Comparison of ENCODE assay signal across 19 cellular contexts in the genomic region with DNA sequence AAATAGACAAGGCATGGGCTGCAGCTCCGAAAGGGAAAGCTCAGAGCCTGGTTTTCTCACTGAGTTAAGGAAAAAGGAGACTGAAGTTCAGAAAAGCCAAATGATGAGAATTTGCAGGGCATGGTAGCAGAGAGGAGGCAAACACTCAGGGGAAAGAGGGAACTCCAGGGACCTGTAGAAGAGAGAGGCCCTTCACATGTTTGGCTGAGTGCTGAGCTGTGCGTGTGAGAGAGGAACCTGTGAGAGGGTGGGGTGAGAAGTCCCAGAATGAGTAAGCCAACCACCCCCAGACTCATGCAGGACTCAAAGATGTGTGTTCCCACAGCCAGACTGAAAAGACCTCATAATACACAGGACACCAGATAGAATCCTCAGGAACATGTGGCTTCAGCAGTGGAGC. TPM values are rescaled to one million over a fixed set of nuclear protein-coding genes. Genes with fewer than 3 reads are reported as not detected.
A peak's percentile ranks its signal among the peaks of the same experiment; 100 is the strongest.
DNase-seq lines count a peak whose midpoint lies in the region; ATAC-seq and TF ChIP-seq lines count a peak whose summit lies in the region.
"Had no signal": no experiment of that assay in that cellular context is flagged by ENCODE, and none has a peak within 500 bp of the region (broad histone marks: within the 10 kb centered on the region; RNA-seq: fewer than 3 reads in every experiment).

No MANE protein-coding gene starts in this region.

- intact Hi-C loops in activated T-helper 1 cell treated with anti-CD3 and anti-CD28 coated beads, Interleukin-12 subunit alpha, Interleukin-12 subunit beta, Interleukin-2, Interleukin-4 antibody, amounts not matched to agents 30 ng/mL and 10 ng/mL and 1 ng/mL, durations not matched to agents 14 hours and 24 hours and 36 hours (cut with micrococcal nuclease) = loop anchor here (1.0 to 5.0 kb wide), 3 partner anchors 51 to 571 kb away; partner anchors contain the start of gene ZMYM2

- H3K4me3 Mint-ChIP-seq in activated T-helper 1 cell treated with anti-CD3 and anti-CD28 coated beads, Interleukin-12 subunit alpha, Interleukin-12 subunit beta, Interleukin-2, Interleukin-4 antibody, amounts not matched to agents 30 ng/mL and 10 ng/mL and 1 ng/mL, durations not matched to agents 14 hours and 24 hours and 36 hours = peak overlapping the region; percentile 8
- H3K4me3 Mint-ChIP-seq: activated CD4-positive, alpha-beta T cell treated with anti-CD3 and anti-CD28 coated beads, Interleukin-2, amount 10 ng/mL, durations not matched to agents 7 days and 5 days; B cell; HFFc6; natural killer cell had no signal

- H3K36me3 Mint-ChIP-seq in activated T-helper 1 cell treated with anti-CD3 and anti-CD28 coated beads, Interleukin-12 subunit alpha, Interleukin-12 subunit beta, Interleukin-2, Interleukin-4 antibody, amounts not matched to agents 30 ng/mL and 10 ng/mL and 1 ng/mL, durations not matched to agents 14 hours and 24 hours and 36 hours (ENCODE audit: low read depth) = peaks cover 1% of the 10 kb centered on the region
- H3K36me3 Mint-ChIP-seq: brain, natural killer cell had no signal

- POLR2A ChIA-PET in GM10248 (lab: Yijun Ruan, JAX) = no interaction called here

- ATAC-seq in GM21723 (IDR thresholded peaks at IDR 0.05; ENCODE audit: unreplicated experiment) = peak; percentile 29
- ATAC-seq in HG03196 (IDR thresholded peaks at IDR 0.05; ENCODE audit: unreplicated experiment) = no peak
- ATAC-seq: esophagus mucosa, natural killer cell had no signal

- peaks cover 1% of the 10 kb centered on the region for H3K27me3 Mint-ChIP-seq in activated T-helper 1 cell treated with anti-CD3 and anti-CD28 coated beads, Interleukin-12 subunit alpha, Interleukin-12 subunit beta, Interleukin-2, Interleukin-4 antibody, amounts not matched to agents 30 ng/mL and 10 ng/mL and 1 ng/mL, durations not matched to agents 14 hours and 24 hours and 36 hours (ENCODE audit: insufficient read depth)
- H3K27me3 Mint-ChIP-seq: activated CD4-positive, alpha-beta T cell treated with anti-CD3 and anti-CD28 coated beads, Interleukin-2, amount 10 ng/mL, durations not matched to agents 7 days and 5 days had no signal

- CTCF ChIA-PET in GM10248 (lab: Yijun Ruan, JAX) = interaction anchor here (1.5 kb wide), 2 partner anchors 34 to 40 kb away, joined by 3 read pairs; no protein-coding TSS in a partner anchor

- DNase-seq in CD1c-positive myeloid dendritic cell (ENCODE audit: extremely low spot score) (peak; percentile 68), GM10248 (ENCODE audit: extremely low spot score) (peak; percentile 59), NCI-H1694 treated with DMSO at 0.1 percent for 48 hours (lab: John Stamatoyannopoulos, UW) (no peak), dermis blood vessel endothelial cell (no peak)
- DNase-seq in activated T-helper 1 cell treated with anti-CD3 and anti-CD28 coated beads, Interleukin-12 subunit alpha, Interleukin-12 subunit beta, Interleukin-2, Interleukin-4 antibody, amounts not matched to agents 30 ng/mL and 10 ng/mL and 1 ng/mL, durations not matched to agents 14 hours and 24 hours and 36 hours (ENCODE audit: low spot score) = no peak
- DNase-seq: activated CD4-positive, alpha-beta T cell treated with anti-CD3 and anti-CD28 coated beads, Interleukin-2, amount 10 ng/mL, durations not matched to agents 7 days and 5 days; activated gamma-delta T cell treated with Interleukin-2 at 50 U/mL for 16 hours; DMS153; dorsolateral prefrontal cortex; HFFc6; natural killer cell; NCI-H1436; NCI-H446 treated with DMSO at 0.1 percent for 48 hours; T-helper 9 cell had no signal

- TF ChIP-seq CTCF in GM10248 (IDR thresholded peaks at IDR 0.05; ENCODE audit: control extremely low read depth, extremely low read depth, low read depth, missing control alignments) = no peak

- no peak overlapping the region for H3K27ac Mint-ChIP-seq in activated T-helper 1 cell treated with anti-CD3 and anti-CD28 coated beads, Interleukin-12 subunit alpha, Interleukin-12 subunit beta, Interleukin-2, Interleukin-4 antibody, amounts not matched to agents 30 ng/mL and 10 ng/mL and 1 ng/mL, durations not matched to agents 14 hours and 24 hours and 36 hours
- H3K27ac Mint-ChIP-seq: activated CD4-positive, alpha-beta T cell treated with anti-CD3 and anti-CD28 coated beads, Interleukin-2, amount 10 ng/mL, durations not matched to agents 7 days and 5 days; B cell; brain; HFFc6 had no signal

- H3K4me1 Mint-ChIP-seq in activated T-helper 1 cell treated with anti-CD3 and anti-CD28 coated beads, Interleukin-12 subunit alpha, Interleukin-12 subunit beta, Interleukin-2, Interleukin-4 antibody, amounts not matched to agents 30 ng/mL and 10 ng/mL and 1 ng/mL, durations not matched to agents 14 hours and 24 hours and 36 hours (ENCODE audit: low read depth) = peaks cover 34% of the 10 kb centered on the region

- H3K9me3 Mint-ChIP-seq in activated T-helper 1 cell treated with anti-CD3 and anti-CD28 coated beads, Interleukin-12 subunit alpha, Interleukin-12 subunit beta, Interleukin-2, Interleukin-4 antibody, amounts not matched to agents 30 ng/mL and 10 ng/mL and 1 ng/mL, durations not matched to agents 14 hours and 24 hours and 36 hours = peaks cover 13% of the 10 kb centered on the region
- H3K9me3 Mint-ChIP-seq: HFFc6, natural killer cell had no signal

RNA-seq across cellular contexts. Expression of gene CRYL1, which starts 2.8 kb away (rescaled TPM):
- total RNA-seq in activated T-helper 1 cell treated with anti-CD3 and anti-CD28 coated beads, Interleukin-12 subunit alpha, Interleukin-12 subunit beta, Interleukin-2, Interleukin-4 antibody, amounts not matched to agents 30 ng/mL and 10 ng/mL and 1 ng/mL, durations not matched to agents 14 hours and 24 hours and 36 hours = 3.9 and 5.6 TPM in 2 replicates
- total RNA-seq in dermis blood vessel endothelial cell = 26.9 and 48.5 TPM in 2 replicates

RNA-seq across cellular contexts. Expression of gene IFT88, which starts 38.5 kb away (rescaled TPM):
- total RNA-seq in activated T-helper 1 cell treated with anti-CD3 and anti-CD28 coated beads, Interleukin-12 subunit alpha, Interleukin-12 subunit beta, Interleukin-2, Interleukin-4 antibody, amounts not matched to agents 30 ng/mL and 10 ng/mL and 1 ng/mL, durations not matched to agents 14 hours and 24 hours and 36 hours = 1.5 TPM in 2 replicates
- total RNA-seq in dermis blood vessel endothelial cell = 10.7 and 11.2 TPM in 2 replicates

Comparison
In these comparisons a context has a peak if more than half of its experiments do, and no peak if none do; other contexts are left out.
1. DNase-seq: peak in CD1c-positive myeloid dendritic cell (single experiment) and GM10248 (single experiment); none in activated T-helper 1 cell treated with anti-CD3 and anti-CD28 coated beads, Interleukin-12 subunit alpha, Interleukin-12 subunit beta, Interleukin-2, Interleukin-4 antibody, amounts not matched to agents 30 ng/mL and 10 ng/mL and 1 ng/mL, durations not matched to agents 14 hours and 24 hours and 36 hours (single experiment), NCI-H1694 treated with DMSO at 0.1 percent for 48 hours (single experiment) and dermis blood vessel endothelial cell (single experiment).